Comparison of ENCODE assay signal across 1 cellular context in the genomic region with DNA sequence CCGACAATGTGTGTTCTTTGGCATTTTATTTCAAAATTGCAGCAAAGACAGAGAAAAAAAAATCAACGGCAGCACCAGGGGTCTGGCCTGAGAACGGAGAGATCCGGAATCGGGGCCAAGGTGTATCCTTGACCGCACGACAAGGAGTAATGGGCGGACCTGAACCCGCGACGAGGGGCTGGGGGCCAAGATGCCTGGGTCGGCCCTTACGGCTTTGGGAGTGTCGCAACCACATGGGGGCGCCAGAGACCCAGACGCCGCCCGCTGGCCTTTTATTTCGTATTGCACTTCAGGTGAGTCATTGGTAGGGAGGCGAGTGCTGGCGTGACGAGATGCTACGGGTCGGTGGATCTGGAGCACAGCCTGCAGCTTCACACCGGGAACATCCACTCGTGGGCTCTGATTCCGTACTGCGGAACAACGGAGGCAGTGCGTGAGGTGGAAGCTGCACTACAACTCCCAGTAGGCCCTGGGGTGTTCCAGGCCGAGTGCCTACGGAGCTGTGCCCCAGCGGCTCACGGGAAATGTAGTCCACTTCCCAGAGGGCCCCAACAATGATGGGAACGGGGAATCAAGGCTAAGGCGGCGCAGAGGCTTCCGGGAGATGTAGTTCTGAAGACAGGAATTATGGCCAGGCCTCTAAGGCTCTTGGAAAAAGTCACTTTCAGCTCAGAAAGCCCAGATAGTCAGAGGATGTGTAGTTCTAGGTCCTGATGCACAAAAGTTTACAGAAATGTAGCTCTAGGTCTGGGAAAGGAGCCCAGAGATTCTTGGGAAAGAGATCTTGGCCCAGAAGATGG.
TF ChIP-seq lines count a peak whose summit lies in the region.

No MANE protein-coding gene starts in this region.

TF ChIP-seq in GM12878, 131 proteins besides CTCF, POLR2A, EP300 and RAD21 (continued from another document):
- TF ChIP-seq, protein P1, sequence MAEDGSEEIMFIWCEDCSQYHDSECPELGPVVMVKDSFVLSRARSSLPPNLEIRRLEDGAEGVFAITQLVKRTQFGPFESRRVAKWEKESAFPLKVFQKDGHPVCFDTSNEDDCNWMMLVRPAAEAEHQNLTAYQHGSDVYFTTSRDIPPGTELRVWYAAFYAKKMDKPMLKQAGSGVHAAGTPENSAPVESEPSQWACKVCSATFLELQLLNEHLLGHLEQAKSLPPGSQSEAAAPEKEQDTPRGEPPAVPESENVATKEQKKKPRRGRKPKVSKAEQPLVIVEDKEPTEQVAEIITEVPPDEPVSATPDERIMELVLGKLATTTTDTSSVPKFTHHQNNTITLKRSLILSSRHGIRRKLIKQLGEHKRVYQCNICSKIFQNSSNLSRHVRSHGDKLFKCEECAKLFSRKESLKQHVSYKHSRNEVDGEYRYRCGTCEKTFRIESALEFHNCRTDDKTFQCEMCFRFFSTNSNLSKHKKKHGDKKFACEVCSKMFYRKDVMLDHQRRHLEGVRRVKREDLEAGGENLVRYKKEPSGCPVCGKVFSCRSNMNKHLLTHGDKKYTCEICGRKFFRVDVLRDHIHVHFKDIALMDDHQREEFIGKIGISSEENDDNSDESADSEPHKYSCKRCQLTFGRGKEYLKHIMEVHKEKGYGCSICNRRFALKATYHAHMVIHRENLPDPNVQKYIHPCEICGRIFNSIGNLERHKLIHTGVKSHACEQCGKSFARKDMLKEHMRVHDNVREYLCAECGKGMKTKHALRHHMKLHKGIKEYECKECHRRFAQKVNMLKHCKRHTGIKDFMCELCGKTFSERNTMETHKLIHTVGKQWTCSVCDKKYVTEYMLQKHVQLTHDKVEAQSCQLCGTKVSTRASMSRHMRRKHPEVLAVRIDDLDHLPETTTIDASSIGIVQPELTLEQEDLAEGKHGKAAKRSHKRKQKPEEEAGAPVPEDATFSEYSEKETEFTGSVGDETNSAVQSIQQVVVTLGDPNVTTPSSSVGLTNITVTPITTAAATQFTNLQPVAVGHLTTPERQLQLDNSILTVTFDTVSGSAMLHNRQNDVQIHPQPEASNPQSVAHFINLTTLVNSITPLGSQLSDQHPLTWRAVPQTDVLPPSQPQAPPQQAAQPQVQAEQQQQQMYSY (CRISPR knock-in tag; IDR thresholded peaks at IDR 0.05), result no peak
- TF ChIP-seq CHD2 (IDR thresholded peaks at IDR 0.05; ENCODE audit: borderline replicate concordance, low read depth, low read length) (peak; percentile 89), CBFB (IDR thresholded peaks at IDR 0.05; ENCODE audit: low read depth) (no peak), SREBF1 (IDR thresholded peaks at IDR 0.05; ENCODE audit: low read length) (peak; percentile 87; the same call in 1 of the 2 replicates), ZZZ3 (IDR thresholded peaks at IDR 0.05; ENCODE audit: control insufficient read depth, insufficient read length, low read depth) (no peak), ZNF207 (IDR thresholded peaks at IDR 0.05; ENCODE audit: borderline replicate concordance) (peak; percentile 90; the same call in 1 of the 2 replicates), SPI1 (IDR thresholded peaks at IDR 0.05; ENCODE audit: borderline replicate concordance, insufficient read depth, low read depth, low read length) (peak; percentile 18; the same call in 1 of the 2 replicates), PAX8 (IDR thresholded peaks at IDR 0.05) (no peak), TAF1 (IDR thresholded peaks at IDR 0.05; ENCODE audit: borderline replicate concordance, low read depth, low read length) (no peak), RUNX3 (IDR thresholded peaks at IDR 0.05; ENCODE audit: low read length) (peak; percentile 41; the same call in 1 of the 2 replicates), NR2C1 (IDR thresholded peaks at IDR 0.05) (peak; percentile 76), CEBPB (IDR thresholded peaks at IDR 0.05; ENCODE audit: borderline replicate concordance in 1 of 2, low read depth in 2 of 2, low read length in 2 of 2) (no peak)
- TF ChIP-seq, protein P2, sequence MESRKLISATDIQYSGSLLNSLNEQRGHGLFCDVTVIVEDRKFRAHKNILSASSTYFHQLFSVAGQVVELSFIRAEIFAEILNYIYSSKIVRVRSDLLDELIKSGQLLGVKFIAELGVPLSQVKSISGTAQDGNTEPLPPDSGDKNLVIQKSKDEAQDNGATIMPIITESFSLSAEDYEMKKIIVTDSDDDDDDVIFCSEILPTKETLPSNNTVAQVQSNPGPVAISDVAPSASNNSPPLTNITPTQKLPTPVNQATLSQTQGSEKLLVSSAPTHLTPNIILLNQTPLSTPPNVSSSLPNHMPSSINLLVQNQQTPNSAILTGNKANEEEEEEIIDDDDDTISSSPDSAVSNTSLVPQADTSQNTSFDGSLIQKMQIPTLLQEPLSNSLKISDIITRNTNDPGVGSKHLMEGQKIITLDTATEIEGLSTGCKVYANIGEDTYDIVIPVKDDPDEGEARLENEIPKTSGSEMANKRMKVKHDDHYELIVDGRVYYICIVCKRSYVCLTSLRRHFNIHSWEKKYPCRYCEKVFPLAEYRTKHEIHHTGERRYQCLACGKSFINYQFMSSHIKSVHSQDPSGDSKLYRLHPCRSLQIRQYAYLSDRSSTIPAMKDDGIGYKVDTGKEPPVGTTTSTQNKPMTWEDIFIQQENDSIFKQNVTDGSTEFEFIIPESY (IDR thresholded peaks at IDR 0.05), result no peak
- TF ChIP-seq, protein P3, sequence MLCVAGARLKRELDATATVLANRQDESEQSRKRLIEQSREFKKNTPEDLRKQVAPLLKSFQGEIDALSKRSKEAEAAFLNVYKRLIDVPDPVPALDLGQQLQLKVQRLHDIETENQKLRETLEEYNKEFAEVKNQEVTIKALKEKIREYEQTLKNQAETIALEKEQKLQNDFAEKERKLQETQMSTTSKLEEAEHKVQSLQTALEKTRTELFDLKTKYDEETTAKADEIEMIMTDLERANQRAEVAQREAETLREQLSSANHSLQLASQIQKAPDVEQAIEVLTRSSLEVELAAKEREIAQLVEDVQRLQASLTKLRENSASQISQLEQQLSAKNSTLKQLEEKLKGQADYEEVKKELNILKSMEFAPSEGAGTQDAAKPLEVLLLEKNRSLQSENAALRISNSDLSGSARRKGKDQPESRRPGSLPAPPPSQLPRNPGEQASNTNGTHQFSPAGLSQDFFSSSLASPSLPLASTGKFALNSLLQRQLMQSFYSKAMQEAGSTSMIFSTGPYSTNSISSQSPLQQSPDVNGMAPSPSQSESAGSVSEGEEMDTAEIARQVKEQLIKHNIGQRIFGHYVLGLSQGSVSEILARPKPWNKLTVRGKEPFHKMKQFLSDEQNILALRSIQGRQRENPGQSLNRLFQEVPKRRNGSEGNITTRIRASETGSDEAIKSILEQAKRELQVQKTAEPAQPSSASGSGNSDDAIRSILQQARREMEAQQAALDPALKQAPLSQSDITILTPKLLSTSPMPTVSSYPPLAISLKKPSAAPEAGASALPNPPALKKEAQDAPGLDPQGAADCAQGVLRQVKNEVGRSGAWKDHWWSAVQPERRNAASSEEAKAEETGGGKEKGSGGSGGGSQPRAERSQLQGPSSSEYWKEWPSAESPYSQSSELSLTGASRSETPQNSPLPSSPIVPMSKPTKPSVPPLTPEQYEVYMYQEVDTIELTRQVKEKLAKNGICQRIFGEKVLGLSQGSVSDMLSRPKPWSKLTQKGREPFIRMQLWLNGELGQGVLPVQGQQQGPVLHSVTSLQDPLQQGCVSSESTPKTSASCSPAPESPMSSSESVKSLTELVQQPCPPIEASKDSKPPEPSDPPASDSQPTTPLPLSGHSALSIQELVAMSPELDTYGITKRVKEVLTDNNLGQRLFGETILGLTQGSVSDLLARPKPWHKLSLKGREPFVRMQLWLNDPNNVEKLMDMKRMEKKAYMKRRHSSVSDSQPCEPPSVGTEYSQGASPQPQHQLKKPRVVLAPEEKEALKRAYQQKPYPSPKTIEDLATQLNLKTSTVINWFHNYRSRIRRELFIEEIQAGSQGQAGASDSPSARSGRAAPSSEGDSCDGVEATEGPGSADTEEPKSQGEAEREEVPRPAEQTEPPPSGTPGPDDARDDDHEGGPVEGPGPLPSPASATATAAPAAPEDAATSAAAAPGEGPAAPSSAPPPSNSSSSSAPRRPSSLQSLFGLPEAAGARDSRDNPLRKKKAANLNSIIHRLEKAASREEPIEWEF (IDR thresholded peaks at IDR 0.05; ENCODE audit: insufficient replicate concordance, low read depth, low read length), result no peak
